19 cellular contexts compared by ENCODE assay signal in genomic region chr20:10513091-10513490, GRCh38.
"Had no signal": no experiment of that assay in that cellular context is flagged by ENCODE, and none has a peak within 500 bp of the region (broad histone marks: within the 10 kb centered on the region; RNA-seq: fewer than 3 reads in every experiment).

No MANE protein-coding gene starts in this region.

- H3K27ac ChIP-seq: neural progenitor cell, pancreas had no signal

- DNase-seq: activated CD4-positive, alpha-beta T cell treated with anti-CD3 and anti-CD28 coated beads, Interleukin-2, amount 10 ng/mL, durations not matched to agents 7 days and 5 days; activated CD8-positive, alpha-beta T cell treated with anti-CD3 and anti-CD28 coated beads, Interleukin-2, amount 10 ng/mL, durations not matched to agents 7 days and 5 days; activated effector memory CD4-positive, alpha-beta T cell treated with Interleukin-2 at 50 U/mL for 16 hours; activated naive CD4-positive, alpha-beta T cell treated with anti-CD3 and anti-CD28 coated beads, Interleukin-2, amount 10 ng/mL, durations not matched to agents 7 days and 5 days; activated naive CD8-positive, alpha-beta T cell treated with anti-CD3 and anti-CD28 coated beads, Interleukin-2, amount 50 U/mL, for 24 hours; activated T-cell treated with anti-CD3 and anti-CD28 coated beads, Interleukin-2, amount 50 U/mL, for 24 hours; anterior cingulate cortex; caudate nucleus; foreskin keratinocyte; mucosa of descending colon; naive B cell; pancreas; stimulated activated CD4-positive, alpha-beta T cell treated with anti-CD3 and anti-CD28 coated beads, Interleukin-4, amount 100 ng/mL, for 24 hours; stomach; T1000 had no signal

- H3K36me3 Mint-ChIP-seq: brain, naive B cell, neural progenitor cell, type B pancreatic cell had no signal

- H3K4me3 Mint-ChIP-seq: activated CD4-positive, alpha-beta T cell treated with anti-CD3 and anti-CD28 coated beads, Interleukin-2, amount 10 ng/mL, durations not matched to agents 7 days and 5 days; activated CD8-positive, alpha-beta T cell treated with anti-CD3 and anti-CD28 coated beads, Interleukin-2, amount 10 ng/mL, durations not matched to agents 7 days and 5 days; activated naive CD4-positive, alpha-beta T cell treated with anti-CD3 and anti-CD28 coated beads, Interleukin-2, amount 10 ng/mL, durations not matched to agents 7 days and 5 days; activated naive CD8-positive, alpha-beta T cell treated with anti-CD3 and anti-CD28 coated beads, Interleukin-2, amount 50 U/mL, for 24 hours; activated T-cell treated with anti-CD3 and anti-CD28 coated beads, Interleukin-2, amount 50 U/mL, for 24 hours; brain; naive B cell; neural progenitor cell; stimulated activated effector memory CD8-positive, alpha-beta T cell treated with anti-CD3 and anti-CD28 coated beads, Interleukin-12 subunit alpha, Interleukin-12 subunit beta, amount 100 ng/mL, for 72 hours; type B pancreatic cell had no signal

- H3K27me3 Mint-ChIP-seq: activated CD4-positive, alpha-beta T cell treated with anti-CD3 and anti-CD28 coated beads, Interleukin-2, amount 10 ng/mL, durations not matched to agents 7 days and 5 days; activated naive CD4-positive, alpha-beta T cell treated with anti-CD3 and anti-CD28 coated beads, Interleukin-2, amount 10 ng/mL, durations not matched to agents 7 days and 5 days; activated naive CD8-positive, alpha-beta T cell treated with anti-CD3 and anti-CD28 coated beads, Interleukin-2, amount 50 U/mL, for 24 hours; activated T-cell treated with anti-CD3 and anti-CD28 coated beads, Interleukin-2, amount 50 U/mL, for 24 hours; brain; naive B cell; type B pancreatic cell had no signal

- H3K36me3 ChIP-seq: neural progenitor cell, pancreas, stomach had no signal

- H3K27me3 ChIP-seq: foreskin keratinocyte, neural progenitor cell, pancreas, stomach had no signal

- H3K4me3 ChIP-seq: mucosa of descending colon, neural progenitor cell, pancreas, stomach had no signal

- H3K27ac Mint-ChIP-seq: activated CD4-positive, alpha-beta T cell treated with anti-CD3 and anti-CD28 coated beads, Interleukin-2, amount 10 ng/mL, durations not matched to agents 7 days and 5 days; activated CD8-positive, alpha-beta T cell treated with anti-CD3 and anti-CD28 coated beads, Interleukin-2, amount 10 ng/mL, durations not matched to agents 7 days and 5 days; activated naive CD4-positive, alpha-beta T cell treated with anti-CD3 and anti-CD28 coated beads, Interleukin-2, amount 10 ng/mL, durations not matched to agents 7 days and 5 days; activated naive CD8-positive, alpha-beta T cell treated with anti-CD3 and anti-CD28 coated beads, Interleukin-2, amount 50 U/mL, for 24 hours; activated T-cell treated with anti-CD3 and anti-CD28 coated beads, Interleukin-2, amount 50 U/mL, for 24 hours; neural progenitor cell; stimulated activated effector memory CD8-positive, alpha-beta T cell treated with anti-CD3 and anti-CD28 coated beads, Interleukin-12 subunit alpha, Interleukin-12 subunit beta, amount 100 ng/mL, for 72 hours; type B pancreatic cell had no signal

- H3K4me1 ChIP-seq: neural progenitor cell had no signal

- H3K9me3 ChIP-seq: mucosa of descending colon, pancreas, stomach had no signal

- H3K9me3 Mint-ChIP-seq: activated CD4-positive, alpha-beta T cell treated with anti-CD3 and anti-CD28 coated beads, Interleukin-2, amount 10 ng/mL, durations not matched to agents 7 days and 5 days; activated naive CD4-positive, alpha-beta T cell treated with anti-CD3 and anti-CD28 coated beads, Interleukin-2, amount 10 ng/mL, durations not matched to agents 7 days and 5 days; activated naive CD8-positive, alpha-beta T cell treated with anti-CD3 and anti-CD28 coated beads, Interleukin-2, amount 50 U/mL, for 24 hours; activated T-cell treated with anti-CD3 and anti-CD28 coated beads, Interleukin-2, amount 50 U/mL, for 24 hours; brain; naive B cell; neural progenitor cell; stimulated activated effector memory CD8-positive, alpha-beta T cell treated with anti-CD3 and anti-CD28 coated beads, Interleukin-12 subunit alpha, Interleukin-12 subunit beta, amount 100 ng/mL, for 72 hours; type B pancreatic cell had no signal
